ENCODE assay signal across 6 cellular contexts in genomic region chr13:30097695-30098094, GRCh38.
"Had no signal": no experiment of that assay in that cellular context is flagged by ENCODE, and none has a peak within 500 bp of the region (broad histone marks: within the 10 kb centered on the region; RNA-seq: fewer than 3 reads in every experiment).

No MANE protein-coding gene starts in this region.

- H3K36me3 ChIP-seq: HAP-1 had no signal

- H3K9me3 ChIP-seq: HAP-1 had no signal

- H3K27ac Mint-ChIP-seq: GM23338 had no signal

- DNase-seq: H7, IMR-90 had no signal

- H3K4me3 ChIP-seq: GM23338, HAP-1, K562 had no signal

- FAIRE-seq: HTR-8/SVneo, K562 had no signal

- H3K4me1 ChIP-seq: HAP-1 had no signal

- H3K4me3 Mint-ChIP-seq: GM23338 had no signal

- H3K9me3 Mint-ChIP-seq: GM23338 had no signal

- ATAC-seq: GM23338, K562 had no signal

- H3K4me2 ChIP-seq: GM23338 had no signal
